ENCODE assay signal across 19 cellular contexts in the genomic region with DNA sequence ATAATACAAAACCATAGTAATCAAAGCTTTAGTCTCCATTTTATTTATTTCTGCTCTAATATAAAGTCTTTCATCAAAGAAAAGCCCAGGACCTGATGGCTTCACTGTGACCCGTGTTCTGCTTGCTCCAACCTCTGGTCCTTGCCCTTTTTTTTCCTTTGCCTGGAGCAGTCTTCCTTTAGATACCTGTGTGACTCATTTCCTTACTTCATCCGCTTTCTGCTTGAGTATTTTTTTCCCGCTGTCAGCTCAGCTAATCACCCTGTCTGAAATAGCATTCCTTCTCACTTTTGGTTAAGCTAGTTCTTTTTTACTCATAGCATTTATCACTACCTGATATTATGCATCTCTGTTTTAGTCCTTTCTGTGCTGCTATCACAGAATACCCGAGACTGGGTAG.
DNase-seq lines count a peak whose midpoint lies in the region; ATAC-seq, FAIRE-seq and TF ChIP-seq lines count a peak whose summit lies in the region.
"Had no signal": no experiment of that assay in that cellular context is flagged by ENCODE, and none has a peak within 500 bp of the region (broad histone marks: within the 10 kb centered on the region; RNA-seq: fewer than 3 reads in every experiment).

No MANE protein-coding gene starts in this region.

- no TSS peak for BruUV-seq in PC-9 (replicated peaks; lab: Mats Ljungman, UMichigan)

- H3K4me2 ChIP-seq in PC-9, result no peak overlapping the region
- H3K4me2 ChIP-seq in mesendoderm (ENCODE audit: low read length), result no peak overlapping the region
- H3K4me2 ChIP-seq: BLaER1 treated with 17β-estradiol and CSF1 and Interleukin-3, amounts not matched to agents 10 nM and 100 nM; GM23338; SK-N-SH had no signal

- intact Hi-C loops in PC-9 (cut with micrococcal nuclease; ENCODE audit: unreplicated experiment) (no loop called here), mucosa of descending colon (cut with DNase I, micrococcal nuclease) (no loop called here), uterus (cut with DNase I; ENCODE audit: low total_unique reads) (no loop called here)

- DNase-seq in HPDE6-E6E7 (ENCODE audit: extremely low spot score), result peak; percentile 79
- DNase-seq in PC-9, result peak; percentile 3 to 48
- DNase-seq in bronchial epithelial cell (ENCODE audit: low read depth), result peak; percentile 91
- DNase-seq in mesendoderm, result peak; percentile 37
- no peak for DNase-seq in mucosa of descending colon
- no peak for DNase-seq in dermis blood vessel endothelial cell
- no peak for DNase-seq in NCI-H187 (lab: John Stamatoyannopoulos, UW)
- no peak for DNase-seq in uterus
- DNase-seq: Calu3; CD8-positive, alpha-beta T cell; NCI-H1694 treated with DMSO at 0.1 percent for 48 hours; NCI-H526; Peyer's patch; SHP77; SK-N-SH had no signal

- no CpG with 5 or more reads among the region's 4 CpGs for WGBS in mesendoderm (ENCODE audit: extremely low coverage, insufficient coverage, low lambda C conversion rate)

- H3K36me3 ChIP-seq in PC-9 (ENCODE audit: low read depth) (no peaks in the 10 kb centered on the region), bronchial epithelial cell (ENCODE audit: control insufficient read depth, insufficient read depth, low read length) (no peaks in the 10 kb centered on the region), mesendoderm (ENCODE audit: control insufficient read depth, insufficient read depth, low read length) (no peaks in the 10 kb centered on the region), mucosa of descending colon (ENCODE audit: low read depth) (no peaks in the 10 kb centered on the region), uterus (no peaks in the 10 kb centered on the region)
- H3K36me3 ChIP-seq: BLaER1 treated with 17β-estradiol and CSF1 and Interleukin-3, amounts not matched to agents 10 nM and 100 nM; Peyer's patch had no signal

- CTCF ChIA-PET in PC-9 (lab: Charles Lee), result no interaction called here

- no peaks in the 10 kb centered on the region for H3K9me2 ChIP-seq in PC-9 (ENCODE audit: insufficient read depth)
- H3K9me2 ChIP-seq: SK-N-SH had no signal

- H3K27ac ChIP-seq in PC-9 (no peak overlapping the region), mesendoderm (ENCODE audit: low read depth, low read length) (no peak overlapping the region), uterus (no peak overlapping the region)
- H3K27ac ChIP-seq: BLaER1 treated with 17β-estradiol and CSF1 and Interleukin-3, amounts not matched to agents 10 nM and 100 nM; Peyer's patch had no signal

- H3K23ac ChIP-seq in mesendoderm (ENCODE audit: low read length), result no peak overlapping the region

- H3K79me2 ChIP-seq in PC-9 (ENCODE audit: low read depth) (no peaks in the 10 kb centered on the region), mesendoderm (ENCODE audit: control insufficient read depth, insufficient read depth, low read length) (no peaks in the 10 kb centered on the region)

- no peak for FAIRE-seq in bronchial epithelial cell (lab: Jason Lieb, UNC)
- FAIRE-seq: GM12891, K562 had no signal

- no peaks in the 10 kb centered on the region for H3K79me1 ChIP-seq in mesendoderm (ENCODE audit: low read length)

- H2AFZ ChIP-seq in PC-9, result no peak overlapping the region
- H2AFZ ChIP-seq: GM23338 had no signal

- H4K20me1 ChIP-seq in PC-9 (ENCODE audit: insufficient read depth), result no peaks in the 10 kb centered on the region
- H4K20me1 ChIP-seq: BLaER1 treated with 17β-estradiol and CSF1 and Interleukin-3, amounts not matched to agents 10 nM and 100 nM had no signal

- no peak overlapping the region for H3K4me3 ChIP-seq in PC-9
- no peak overlapping the region for H3K4me3 ChIP-seq in bronchial epithelial cell (ENCODE audit: low read depth, low read length)
- no peak overlapping the region for H3K4me3 ChIP-seq in mesendoderm (ENCODE audit: low read length)
- H3K4me3 ChIP-seq in mucosa of descending colon, result no peak overlapping the region
- H3K4me3 ChIP-seq in uterus, result no peak overlapping the region
- H3K4me3 ChIP-seq: BLaER1 treated with 17β-estradiol and CSF1 and Interleukin-3, amounts not matched to agents 10 nM and 100 nM; GM23338; K562; Peyer's patch had no signal

- H4K5ac ChIP-seq in mesendoderm (ENCODE audit: low read length), result no peak overlapping the region

- H2BK15ac ChIP-seq in mesendoderm (replicated peaks; ENCODE audit: low read depth), result no peak overlapping the region

- TF ChIP-seq POLR2A in uterus (IDR thresholded peaks at IDR 0.05), result no peak

- no peak overlapping the region for H2AK5ac ChIP-seq in mesendoderm (ENCODE audit: low read length)

- TF ChIP-seq CTCF in PC-9 (conservative IDR thresholded peaks at IDR 0.05) (no peak), bronchial epithelial cell (IDR thresholded peaks at IDR 0.05; ENCODE audit: insufficient read depth, low read length, severe bottlenecking) (no peak), mucosa of descending colon (IDR thresholded peaks at IDR 0.05) (no peak), uterus (IDR thresholded peaks at IDR 0.05) (no peak)

- H3K9me3 ChIP-seq in PC-9 (ENCODE audit: insufficient read depth, low read depth) (no peaks in the 10 kb centered on the region), mucosa of descending colon (peaks cover 6% of the 10 kb centered on the region), uterus (no peaks in the 10 kb centered on the region)
- H3K9me3 ChIP-seq: Peyer's patch, SK-N-SH had no signal

- H3K18ac ChIP-seq in mesendoderm (ENCODE audit: low read length), result no peak overlapping the region

- H4K8ac ChIP-seq in mesendoderm (ENCODE audit: low read depth, low read length), result no peak overlapping the region

- no peaks in the 10 kb centered on the region for H3K4me1 ChIP-seq in PC-9 (replicated peaks; ENCODE audit: insufficient read depth)
- H3K4me1 ChIP-seq in mesendoderm (ENCODE audit: control insufficient read depth, low read depth, low read length), result no peaks in the 10 kb centered on the region
- no peaks in the 10 kb centered on the region for H3K4me1 ChIP-seq in mucosa of descending colon (ENCODE audit: low read depth)
- no peaks in the 10 kb centered on the region for H3K4me1 ChIP-seq in uterus
- H3K4me1 ChIP-seq: Peyer's patch had no signal

- H2BK5ac ChIP-seq in mesendoderm (ENCODE audit: low read length), result no peak overlapping the region

- no peak overlapping the region for H3K9ac ChIP-seq in mesendoderm (ENCODE audit: low read length)
- H3K9ac ChIP-seq: BLaER1 treated with 17β-estradiol and CSF1 and Interleukin-3, amounts not matched to agents 10 nM and 100 nM; SK-N-SH had no signal

- H3K27me3 ChIP-seq in PC-9 (ENCODE audit: insufficient read depth, low read depth) (no peaks in the 10 kb centered on the region), bronchial epithelial cell (ENCODE audit: control insufficient read depth, insufficient read depth, low read length) (no peaks in the 10 kb centered on the region), mesendoderm (ENCODE audit: insufficient read depth, low read length, poor library complexity) (no peaks in the 10 kb centered on the region), uterus (no peaks in the 10 kb centered on the region)
- H3K27me3 ChIP-seq: BLaER1 treated with 17β-estradiol and CSF1 and Interleukin-3, amounts not matched to agents 10 nM and 100 nM; Peyer's patch had no signal

- POLR2A ChIA-PET in PC-9 (lab: Charles Lee; ENCODE audit: unreplicated experiment), result interaction anchor here (0.6 kb wide), 1 partner anchor 122 kb away, joined by 6 read pairs; no protein-coding TSS in a partner anchor

- no peak overlapping the region for H3K4ac ChIP-seq in mesendoderm (ENCODE audit: low read depth, low read length)

- ATAC-seq in mucosa of descending colon, result no peak
- ATAC-seq: CD8-positive, alpha-beta T cell; GM23338; K562 had no signal

- no peaks in the 10 kb centered on the region for H3F3A ChIP-seq in PC-9 (ENCODE audit: insufficient read depth, low read depth)

- no peak overlapping the region for H3K56ac ChIP-seq in mesendoderm (ENCODE audit: low read length)

- H2BK120ac ChIP-seq in mesendoderm (ENCODE audit: low read depth, low read length), result no peak overlapping the region

Comparison
In these comparisons a context has a peak if more than half of its experiments do, and no peak if none do; other contexts are left out.
1. DNase-seq: peak in HPDE6-E6E7 (single experiment), PC-9 (2 of 2), bronchial epithelial cell (single experiment) and mesendoderm (single experiment); none in mucosa of descending colon (0 of 3), dermis blood vessel endothelial cell (single experiment), NCI-H187 (0 of 2) and uterus (0 of 2).